ENCODE assay signal across 1 cellular context in the genomic region with DNA sequence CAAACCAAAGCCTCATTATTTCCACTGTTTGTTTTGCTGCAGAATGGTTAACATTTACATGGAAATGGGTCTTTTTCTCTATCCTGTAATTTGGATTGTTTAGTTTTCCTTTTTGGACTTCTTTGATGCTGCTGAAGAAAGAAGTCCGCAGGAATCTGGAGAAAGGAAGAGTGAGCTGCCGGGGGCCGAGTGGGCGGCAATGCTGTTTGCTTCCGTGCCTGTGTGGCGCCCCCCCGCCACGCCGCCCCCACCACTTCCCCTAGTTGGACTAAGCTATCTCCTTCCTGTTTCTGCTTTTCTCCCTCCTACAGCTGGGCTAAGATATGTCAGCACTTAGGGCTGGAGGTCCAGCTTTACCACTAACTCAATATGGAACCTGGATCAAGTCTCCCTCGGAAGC.
TF ChIP-seq lines count a peak whose summit lies in the region.

No MANE protein-coding gene starts in this region.

TF ChIP-seq in K562, 482 proteins besides CTCF, POLR2A, EP300 and RAD21:
- TF ChIP-seq JUND (IDR thresholded peaks at IDR 0.05; ENCODE audit: borderline replicate concordance, low read depth, low read length) (no peak), JUND (tag; IDR thresholded peaks at IDR 0.05; ENCODE audit: borderline replicate concordance, low read depth, low read length) (no peak), PRDM10 (IDR thresholded peaks at IDR 0.05; ENCODE audit: partially characterized antibody) (peak; percentile 51), ELF4 (CRISPR knock-in tag; IDR thresholded peaks at IDR 0.05) (no peak), FOXK1 (CRISPR knock-in tag; IDR thresholded peaks at IDR 0.05; ENCODE audit: borderline replicate concordance) (no peak), CUX1 (CRISPR knock-in tag; IDR thresholded peaks at IDR 0.05) (no peak), MTF1 (CRISPR knock-in tag; IDR thresholded peaks at IDR 0.05; ENCODE audit: borderline replicate concordance) (no peak), HDAC6 (IDR thresholded peaks at IDR 0.05; ENCODE audit: low read depth, low read length) (no peak), HEY1 (CRISPR knock-in tag; IDR thresholded peaks at IDR 0.05; ENCODE audit: borderline replicate concordance) (no peak), SMAD2 (IDR thresholded peaks at IDR 0.05; ENCODE audit: low read depth, low read length) (no peak), SPI1 (IDR thresholded peaks at IDR 0.05; ENCODE audit: borderline replicate concordance, low read depth, low read length) (0 out of 2 replicates have a peak, but pooled peaks have one; percentile 14), ZFP36 (IDR thresholded peaks at IDR 0.05; ENCODE audit: low read depth, low read length, partially characterized antibody) (peak; percentile 41), SREBF1 (IDR thresholded peaks at IDR 0.05; ENCODE audit: borderline replicate concordance, low read depth, low read length) (no peak), L3MBTL2 (IDR thresholded peaks at IDR 0.05) (no peak), ARID1B (IDR thresholded peaks at IDR 0.05) (no peak), ZSCAN32 (CRISPR knock-in tag; IDR thresholded peaks at IDR 0.05) (no peak), HNRNPK (IDR thresholded peaks at IDR 0.05; ENCODE audit: low read depth, low read length, poor library complexity, severe bottlenecking) (no peak), EGR1 (conservative IDR thresholded peaks at IDR 0.05) (peak; percentile 32; the same call in 1 of the 2 replicates), NCOA2 (IDR thresholded peaks at IDR 0.05; ENCODE audit: partially characterized antibody in 2 of 2) (no peak)
- TF ChIP-seq, protein P1, sequence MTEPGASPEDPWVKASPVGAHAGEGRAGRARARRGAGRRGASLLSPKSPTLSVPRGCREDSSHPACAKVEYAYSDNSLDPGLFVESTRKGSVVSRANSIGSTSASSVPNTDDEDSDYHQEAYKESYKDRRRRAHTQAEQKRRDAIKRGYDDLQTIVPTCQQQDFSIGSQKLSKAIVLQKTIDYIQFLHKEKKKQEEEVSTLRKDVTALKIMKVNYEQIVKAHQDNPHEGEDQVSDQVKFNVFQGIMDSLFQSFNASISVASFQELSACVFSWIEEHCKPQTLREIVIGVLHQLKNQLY (CRISPR knock-in tag; conservative IDR thresholded peaks at IDR 0.05) = no peak
- TF ChIP-seq, protein P2, sequence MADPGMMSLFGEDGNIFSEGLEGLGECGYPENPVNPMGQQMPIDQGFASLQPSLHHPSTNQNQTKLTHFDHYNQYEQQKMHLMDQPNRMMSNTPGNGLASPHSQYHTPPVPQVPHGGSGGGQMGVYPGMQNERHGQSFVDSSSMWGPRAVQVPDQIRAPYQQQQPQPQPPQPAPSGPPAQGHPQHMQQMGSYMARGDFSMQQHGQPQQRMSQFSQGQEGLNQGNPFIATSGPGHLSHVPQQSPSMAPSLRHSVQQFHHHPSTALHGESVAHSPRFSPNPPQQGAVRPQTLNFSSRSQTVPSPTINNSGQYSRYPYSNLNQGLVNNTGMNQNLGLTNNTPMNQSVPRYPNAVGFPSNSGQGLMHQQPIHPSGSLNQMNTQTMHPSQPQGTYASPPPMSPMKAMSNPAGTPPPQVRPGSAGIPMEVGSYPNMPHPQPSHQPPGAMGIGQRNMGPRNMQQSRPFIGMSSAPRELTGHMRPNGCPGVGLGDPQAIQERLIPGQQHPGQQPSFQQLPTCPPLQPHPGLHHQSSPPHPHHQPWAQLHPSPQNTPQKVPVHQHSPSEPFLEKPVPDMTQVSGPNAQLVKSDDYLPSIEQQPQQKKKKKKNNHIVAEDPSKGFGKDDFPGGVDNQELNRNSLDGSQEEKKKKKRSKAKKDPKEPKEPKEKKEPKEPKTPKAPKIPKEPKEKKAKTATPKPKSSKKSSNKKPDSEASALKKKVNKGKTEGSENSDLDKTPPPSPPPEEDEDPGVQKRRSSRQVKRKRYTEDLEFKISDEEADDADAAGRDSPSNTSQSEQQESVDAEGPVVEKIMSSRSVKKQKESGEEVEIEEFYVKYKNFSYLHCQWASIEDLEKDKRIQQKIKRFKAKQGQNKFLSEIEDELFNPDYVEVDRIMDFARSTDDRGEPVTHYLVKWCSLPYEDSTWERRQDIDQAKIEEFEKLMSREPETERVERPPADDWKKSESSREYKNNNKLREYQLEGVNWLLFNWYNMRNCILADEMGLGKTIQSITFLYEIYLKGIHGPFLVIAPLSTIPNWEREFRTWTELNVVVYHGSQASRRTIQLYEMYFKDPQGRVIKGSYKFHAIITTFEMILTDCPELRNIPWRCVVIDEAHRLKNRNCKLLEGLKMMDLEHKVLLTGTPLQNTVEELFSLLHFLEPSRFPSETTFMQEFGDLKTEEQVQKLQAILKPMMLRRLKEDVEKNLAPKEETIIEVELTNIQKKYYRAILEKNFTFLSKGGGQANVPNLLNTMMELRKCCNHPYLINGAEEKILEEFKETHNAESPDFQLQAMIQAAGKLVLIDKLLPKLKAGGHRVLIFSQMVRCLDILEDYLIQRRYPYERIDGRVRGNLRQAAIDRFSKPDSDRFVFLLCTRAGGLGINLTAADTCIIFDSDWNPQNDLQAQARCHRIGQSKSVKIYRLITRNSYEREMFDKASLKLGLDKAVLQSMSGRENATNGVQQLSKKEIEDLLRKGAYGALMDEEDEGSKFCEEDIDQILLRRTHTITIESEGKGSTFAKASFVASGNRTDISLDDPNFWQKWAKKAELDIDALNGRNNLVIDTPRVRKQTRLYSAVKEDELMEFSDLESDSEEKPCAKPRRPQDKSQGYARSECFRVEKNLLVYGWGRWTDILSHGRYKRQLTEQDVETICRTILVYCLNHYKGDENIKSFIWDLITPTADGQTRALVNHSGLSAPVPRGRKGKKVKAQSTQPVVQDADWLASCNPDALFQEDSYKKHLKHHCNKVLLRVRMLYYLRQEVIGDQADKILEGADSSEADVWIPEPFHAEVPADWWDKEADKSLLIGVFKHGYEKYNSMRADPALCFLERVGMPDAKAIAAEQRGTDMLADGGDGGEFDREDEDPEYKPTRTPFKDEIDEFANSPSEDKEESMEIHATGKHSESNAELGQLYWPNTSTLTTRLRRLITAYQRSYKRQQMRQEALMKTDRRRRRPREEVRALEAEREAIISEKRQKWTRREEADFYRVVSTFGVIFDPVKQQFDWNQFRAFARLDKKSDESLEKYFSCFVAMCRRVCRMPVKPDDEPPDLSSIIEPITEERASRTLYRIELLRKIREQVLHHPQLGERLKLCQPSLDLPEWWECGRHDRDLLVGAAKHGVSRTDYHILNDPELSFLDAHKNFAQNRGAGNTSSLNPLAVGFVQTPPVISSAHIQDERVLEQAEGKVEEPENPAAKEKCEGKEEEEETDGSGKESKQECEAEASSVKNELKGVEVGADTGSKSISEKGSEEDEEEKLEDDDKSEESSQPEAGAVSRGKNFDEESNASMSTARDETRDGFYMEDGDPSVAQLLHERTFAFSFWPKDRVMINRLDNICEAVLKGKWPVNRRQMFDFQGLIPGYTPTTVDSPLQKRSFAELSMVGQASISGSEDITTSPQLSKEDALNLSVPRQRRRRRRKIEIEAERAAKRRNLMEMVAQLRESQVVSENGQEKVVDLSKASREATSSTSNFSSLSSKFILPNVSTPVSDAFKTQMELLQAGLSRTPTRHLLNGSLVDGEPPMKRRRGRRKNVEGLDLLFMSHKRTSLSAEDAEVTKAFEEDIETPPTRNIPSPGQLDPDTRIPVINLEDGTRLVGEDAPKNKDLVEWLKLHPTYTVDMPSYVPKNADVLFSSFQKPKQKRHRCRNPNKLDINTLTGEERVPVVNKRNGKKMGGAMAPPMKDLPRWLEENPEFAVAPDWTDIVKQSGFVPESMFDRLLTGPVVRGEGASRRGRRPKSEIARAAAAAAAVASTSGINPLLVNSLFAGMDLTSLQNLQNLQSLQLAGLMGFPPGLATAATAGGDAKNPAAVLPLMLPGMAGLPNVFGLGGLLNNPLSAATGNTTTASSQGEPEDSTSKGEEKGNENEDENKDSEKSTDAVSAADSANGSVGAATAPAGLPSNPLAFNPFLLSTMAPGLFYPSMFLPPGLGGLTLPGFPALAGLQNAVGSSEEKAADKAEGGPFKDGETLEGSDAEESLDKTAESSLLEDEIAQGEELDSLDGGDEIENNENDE (IDR thresholded peaks at IDR 0.05; ENCODE audit: low read depth, low read length) = no peak
